9 cellular contexts compared by ENCODE assay signal in the genomic region with DNA sequence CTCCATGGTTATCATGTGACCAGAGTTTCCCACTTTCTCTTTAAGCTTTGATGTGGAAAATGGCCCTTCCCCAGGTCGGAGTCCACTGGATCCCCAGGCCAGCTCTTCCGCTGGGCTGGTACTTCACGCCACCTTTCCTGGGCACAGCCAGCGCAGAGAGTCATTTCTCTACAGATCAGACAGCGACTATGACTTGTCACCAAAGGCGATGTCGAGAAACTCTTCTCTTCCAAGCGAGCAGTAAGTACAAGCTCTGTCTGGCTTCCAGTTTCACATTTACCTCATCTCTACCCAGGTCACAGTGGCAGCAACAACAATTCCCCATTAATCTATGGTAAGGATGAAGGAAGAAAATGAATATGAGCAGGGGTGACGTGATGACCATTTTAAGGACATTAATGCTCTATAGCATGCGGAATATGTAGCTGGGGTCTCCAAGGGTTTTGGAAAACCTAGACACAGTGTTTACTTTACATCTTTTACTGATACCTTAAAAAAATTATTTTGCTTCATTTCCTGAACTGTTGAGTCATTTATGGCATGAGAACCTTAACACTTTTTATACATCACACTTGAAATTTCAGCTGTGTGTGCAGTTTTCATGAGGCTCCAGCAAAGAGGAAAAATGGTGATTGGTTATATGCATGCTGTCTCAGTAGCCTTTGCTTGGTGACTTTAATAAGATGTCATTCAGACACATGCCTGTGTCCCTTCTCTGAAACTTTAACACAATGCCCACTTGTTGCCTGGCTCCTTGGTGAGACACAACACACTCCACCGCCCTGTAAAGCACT.
DNase-seq lines count a peak whose midpoint lies in the region; ATAC-seq and TF ChIP-seq lines count a peak whose summit lies in the region.
"Had no signal": no experiment of that assay in that cellular context is flagged by ENCODE, and none has a peak within 500 bp of the region (broad histone marks: within the 10 kb centered on the region; RNA-seq: fewer than 3 reads in every experiment).

No MANE protein-coding gene starts in this region.

- TF ChIP-seq CTCF in HFFc6 (IDR thresholded peaks at IDR 0.05) (no peak), coronary artery (IDR thresholded peaks at IDR 0.05) (no peak)

- intact Hi-C loops in activated CD4-positive, alpha-beta T cell treated with anti-CD3 and anti-CD28 coated beads, Interleukin-2, amount 10 ng/mL, durations not matched to agents 24 days and 14 days (cut with micrococcal nuclease) = loop anchor here (1.0 to 10.0 kb wide), 6 partner anchors 35 to 1013 kb away; no protein-coding TSS in a partner anchor

- H3K36me3 Mint-ChIP-seq in activated CD4-positive, alpha-beta T cell treated with anti-CD3 and anti-CD28 coated beads, Interleukin-2, amount 10 ng/mL, durations not matched to agents 24 days and 14 days (ENCODE audit: low read depth) = peaks cover 2% of the 10 kb centered on the region
- H3K36me3 Mint-ChIP-seq in HFFc6 (ENCODE audit: low read depth) = no peaks in the 10 kb centered on the region; the same call in 1 of the 2 replicates

- peak; percentile 78 for ATAC-seq in GM19035 (IDR thresholded peaks at IDR 0.05; ENCODE audit: unreplicated experiment)
- peak; percentile 62 for ATAC-seq in HG02973 (IDR thresholded peaks at IDR 0.05; ENCODE audit: unreplicated experiment)

- H3K27ac ChIP-seq in coronary artery = no peak overlapping the region
- H3K27ac ChIP-seq: left ventricle myocardium inferior had no signal

- H3K9me3 Mint-ChIP-seq in activated CD4-positive, alpha-beta T cell treated with anti-CD3 and anti-CD28 coated beads, Interleukin-2, amount 10 ng/mL, durations not matched to agents 24 days and 14 days = no peaks in the 10 kb centered on the region
- H3K9me3 Mint-ChIP-seq in HFFc6 = no peaks in the 10 kb centered on the region

- H3K27ac Mint-ChIP-seq in activated CD4-positive, alpha-beta T cell treated with anti-CD3 and anti-CD28 coated beads, Interleukin-2, amount 10 ng/mL, durations not matched to agents 24 days and 14 days = peak overlapping the region; percentile 89
- H3K27ac Mint-ChIP-seq in HFFc6 = no peak overlapping the region

- H3K27me3 Mint-ChIP-seq in activated CD4-positive, alpha-beta T cell treated with anti-CD3 and anti-CD28 coated beads, Interleukin-2, amount 10 ng/mL, durations not matched to agents 24 days and 14 days = no peaks in the 10 kb centered on the region
- H3K27me3 Mint-ChIP-seq in HFFc6 (ENCODE audit: insufficient read depth) = no peaks in the 10 kb centered on the region

- H3K4me3 Mint-ChIP-seq in activated CD4-positive, alpha-beta T cell treated with anti-CD3 and anti-CD28 coated beads, Interleukin-2, amount 10 ng/mL, durations not matched to agents 24 days and 14 days = peak overlapping the region; percentile 74
- H3K4me3 Mint-ChIP-seq in HFFc6 = no peak overlapping the region

- DNase-seq in activated CD4-positive, alpha-beta T cell treated with anti-CD3 and anti-CD28 coated beads, Interleukin-2, amount 10 ng/mL, durations not matched to agents 24 days and 14 days = peak; percentile 83
- DNase-seq in stimulated activated CD4-positive, alpha-beta T cell treated with anti-CD3 and anti-CD28 coated beads, Interleukin-4, amount 100 ng/mL, for 24 hours = peak; percentile 62
- DNase-seq in HFFc6 (no peak), ecto neural progenitor cell (ENCODE audit: low spot score) (no peak), coronary artery (ENCODE audit: low spot score) (no peak), NCI-H2171 (lab: John Stamatoyannopoulos, UW) (no peak)
- DNase-seq: left ventricle myocardium inferior had no signal

- H3K4me3 ChIP-seq in coronary artery = no peak overlapping the region
- H3K4me3 ChIP-seq: left ventricle myocardium inferior had no signal

- H3K4me1 Mint-ChIP-seq in activated CD4-positive, alpha-beta T cell treated with anti-CD3 and anti-CD28 coated beads, Interleukin-2, amount 10 ng/mL, durations not matched to agents 24 days and 14 days = peaks cover 40% of the 10 kb centered on the region
- peaks cover 23% of the 10 kb centered on the region for H3K4me1 Mint-ChIP-seq in HFFc6 (ENCODE audit: low read depth)

Comparison
In these comparisons a context has a peak if more than half of its experiments do, and no peak if none do; other contexts are left out.
1. DNase-seq: peak in activated CD4-positive, alpha-beta T cell treated with anti-CD3 and anti-CD28 coated beads, Interleukin-2, amount 10 ng/mL, durations not matched to agents 24 days and 14 days (single experiment) and stimulated activated CD4-positive, alpha-beta T cell treated with anti-CD3 and anti-CD28 coated beads, Interleukin-4, amount 100 ng/mL, for 24 hours (single experiment); none in HFFc6 (single experiment), ecto neural progenitor cell (single experiment), coronary artery (single experiment) and NCI-H2171 (single experiment).